Comparison of ENCODE assay signal across 10 cellular contexts in genomic region chr3:106183762-106184391, GRCh38.
A peak's percentile ranks its signal among the peaks of the same experiment; 100 is the strongest.
DNase-seq lines count a peak whose midpoint lies in the region; ATAC-seq and TF ChIP-seq lines count a peak whose summit lies in the region.
"Had no signal": no experiment of that assay in that cellular context is flagged by ENCODE, and none has a peak within 500 bp of the region (broad histone marks: within the 10 kb centered on the region; RNA-seq: fewer than 3 reads in every experiment).

No MANE protein-coding gene starts in this region.

- TF ChIP-seq CTCF in GM12865 (IDR thresholded peaks at IDR 0.05; ENCODE audit: insufficient read depth, low read depth, low read length, missing control alignments) (no peak), RWPE2 (IDR thresholded peaks at IDR 0.05; ENCODE audit: poor library complexity, severe bottlenecking) (no peak), osteocyte (IDR thresholded peaks at IDR 0.05) (no peak)

- no peak overlapping the region for H3K27ac Mint-ChIP-seq in osteocyte (ENCODE audit: unreplicated experiment)

- peak; percentile 33 for ATAC-seq in HG02642 (IDR thresholded peaks at IDR 0.05; ENCODE audit: poor library complexity, unreplicated experiment)
- peak; percentile 95 for ATAC-seq in RWPE2 (ENCODE audit: low read depth)
- no peak for ATAC-seq in GM19467 (IDR thresholded peaks at IDR 0.05; ENCODE audit: unreplicated experiment)

- H3K4me3 Mint-ChIP-seq in osteocyte (ENCODE audit: unreplicated experiment): no peak overlapping the region

- H3K4me3 ChIP-seq in GM12865 (ENCODE audit: low read depth, low read length) (peak overlapping the region; percentile 20; the same call in 1 of the 2 replicates), RWPE2 (ENCODE audit: severe bottlenecking) (no peak overlapping the region)
- H3K4me3 ChIP-seq: SJSA1 had no signal

- DNase-seq in GM12865 (ENCODE audit: low read depth) (peak; percentile 81), RWPE2 (ENCODE audit: low spot score) (no peak), kidney glomerular epithelial cell (lab: John Stamatoyannopoulos, UW) (peak; percentile 54), nucleus accumbens (lab: John Stamatoyannopoulos, UW) (no peak), osteocyte (ENCODE audit: extremely low spot score, unreplicated experiment) (no peak), foreskin melanocyte (no peak)
- DNase-seq: effector CD8-positive, alpha-beta T cell had no signal

- H3K27ac ChIP-seq in RWPE2 (ENCODE audit: poor library complexity, severe bottlenecking): peak overlapping the region; percentile 20
- H3K27ac ChIP-seq: SJSA1 had no signal

- no peaks in the 10 kb centered on the region for H3K4me1 Mint-ChIP-seq in osteocyte (ENCODE audit: unreplicated experiment)

- H3K9me3 ChIP-seq in RWPE2 (ENCODE audit: severe bottlenecking): no peaks in the 10 kb centered on the region
- H3K9me3 ChIP-seq: SJSA1 had no signal

- H3K9me3 Mint-ChIP-seq in osteocyte (ENCODE audit: unreplicated experiment): no peaks in the 10 kb centered on the region

- no peaks in the 10 kb centered on the region for H3K27me3 Mint-ChIP-seq in osteocyte (ENCODE audit: unreplicated experiment)

- H3K36me3 ChIP-seq in RWPE2 (ENCODE audit: low read depth): no peaks in the 10 kb centered on the region
- H3K36me3 ChIP-seq: SJSA1 had no signal

- H3K27me3 ChIP-seq in RWPE2 (ENCODE audit: insufficient read depth, poor library complexity, severe bottlenecking): no peaks in the 10 kb centered on the region
- H3K27me3 ChIP-seq: SJSA1 had no signal

- H3K4me1 ChIP-seq in RWPE2 (ENCODE audit: insufficient read depth, poor library complexity, severe bottlenecking): peaks cover 13% of the 10 kb centered on the region
- H3K4me1 ChIP-seq: SJSA1 had no signal

- no peaks in the 10 kb centered on the region for H3K36me3 Mint-ChIP-seq in osteocyte (ENCODE audit: unreplicated experiment)

Comparison
In these comparisons a context has a peak if more than half of its experiments do, and no peak if none do; other contexts are left out.
1. DNase-seq: peak in GM12865 (single experiment) and kidney glomerular epithelial cell (single experiment); none in RWPE2 (single experiment), nucleus accumbens (0 of 56), osteocyte (single experiment) and foreskin melanocyte (single experiment).